29 cellular contexts compared by ENCODE assay signal in genomic region chr11:70743941-70744351, GRCh38.
"Had no signal": no experiment of that assay in that cellular context is flagged by ENCODE, and none has a peak within 500 bp of the region (broad histone marks: within the 10 kb centered on the region; RNA-seq: fewer than 3 reads in every experiment).

No MANE protein-coding gene starts in this region.

- H3K4me2 ChIP-seq: SK-N-SH had no signal

- H3K27ac ChIP-seq: SJSA1 had no signal

- DNase-seq: activated CD4-positive, alpha-beta memory T cell treated with anti-CD3 and anti-CD28 coated beads, Interleukin-2, amount 10 ng/mL, durations not matched to agents 7 days and 5 days; activated CD4-positive, alpha-beta T cell treated with anti-CD3 and anti-CD28 coated beads for 48 hours; activated CD4-positive, CD25-positive, alpha-beta regulatory T cell treated with anti-CD3 and anti-CD28 coated beads, Interleukin-2, amount 50 U/mL, for 72 hours; activated CD8-positive, alpha-beta memory T cell treated with anti-CD3 and anti-CD28 coated beads for 24 hours; activated CD8-positive, alpha-beta memory T cell treated with anti-CD3 and anti-CD28 coated beads, Interleukin-2, amount 10 ng/mL, durations not matched to agents 7 days and 5 days; activated CD8-positive, alpha-beta memory T cell treated with anti-CD3 and anti-CD28 coated beads, Interleukin-2, amount 50 U/mL, for 48 hours; activated effector memory CD4-positive, alpha-beta T cell treated with Interleukin-2 at 50 U/mL for 16 hours; activated naive CD4-positive, alpha-beta T cell treated with anti-CD3 and anti-CD28 coated beads, Interleukin-2, amount 10 ng/mL, durations not matched to agents 7 days and 5 days; activated naive CD8-positive, alpha-beta T cell treated with anti-CD3 and anti-CD28 coated beads, Interleukin-2, amount 50 U/mL, for 24 hours; activated T-cell treated with anti-CD3 and anti-CD28 coated beads, Interleukin-2, amount 50 U/mL, for 48 hours; anterior cingulate cortex; Kasumi-1; KG1; MG63; NCI-H1048; NCI-H1105 treated with DMSO at 0.1 percent for 48 hours; NCI-H1436; NCI-H1694; NCI-H2029; NCI-H345; NCI-H524 treated with DMSO at 0.1 percent for 48 hours; SHP77; SK-N-SH had no signal

- ATAC-seq: activated CD8-positive, alpha-beta memory T cell treated with anti-CD3 and anti-CD28 coated beads, Interleukin-2, amount 10 ng/mL, durations not matched to agents 7 days and 5 days; activated naive CD8-positive, alpha-beta T cell treated with anti-CD3 and anti-CD28 coated beads, Interleukin-2, amount 50 U/mL, for 24 hours; Panc1 had no signal

- H3K4me1 Mint-ChIP-seq: activated CD4-positive, alpha-beta memory T cell treated with anti-CD3 and anti-CD28 coated beads, Interleukin-2, amount 10 ng/mL, durations not matched to agents 7 days and 5 days; activated CD8-positive, alpha-beta memory T cell treated with anti-CD3 and anti-CD28 coated beads, Interleukin-2, amount 10 ng/mL, durations not matched to agents 7 days and 5 days; activated naive CD4-positive, alpha-beta T cell treated with anti-CD3 and anti-CD28 coated beads, Interleukin-2, amount 10 ng/mL, durations not matched to agents 7 days and 5 days; activated naive CD8-positive, alpha-beta T cell treated with anti-CD3 and anti-CD28 coated beads, Interleukin-2, amount 50 U/mL, for 24 hours had no signal

- H3K9ac ChIP-seq: SK-N-SH had no signal

- H3K36me3 ChIP-seq: MG63, SJSA1 had no signal

- H3K4me1 ChIP-seq: SJSA1 had no signal

- H3K27me3 ChIP-seq: MG63, SJSA1 had no signal

- H3K36me3 Mint-ChIP-seq: activated CD8-positive, alpha-beta memory T cell treated with anti-CD3 and anti-CD28 coated beads, Interleukin-2, amount 10 ng/mL, durations not matched to agents 7 days and 5 days; activated naive CD4-positive, alpha-beta T cell treated with anti-CD3 and anti-CD28 coated beads, Interleukin-2, amount 10 ng/mL, durations not matched to agents 7 days and 5 days; activated naive CD8-positive, alpha-beta T cell had no signal

- H3K4me3 ChIP-seq: MG63, SJSA1 had no signal

- H3K27ac Mint-ChIP-seq: activated CD4-positive, alpha-beta memory T cell treated with anti-CD3 and anti-CD28 coated beads, Interleukin-2, amount 10 ng/mL, durations not matched to agents 7 days and 5 days; activated CD8-positive, alpha-beta memory T cell treated with anti-CD3 and anti-CD28 coated beads, Interleukin-2, amount 10 ng/mL, durations not matched to agents 7 days and 5 days; activated naive CD4-positive, alpha-beta T cell treated with anti-CD3 and anti-CD28 coated beads, Interleukin-2, amount 10 ng/mL, durations not matched to agents 7 days and 5 days; activated naive CD8-positive, alpha-beta T cell; activated naive CD8-positive, alpha-beta T cell treated with anti-CD3 and anti-CD28 coated beads, Interleukin-2, amount 50 U/mL, for 24 hours; T-helper 1 cell treated with Interleukin-12 subunit alpha and Interleukin-12 subunit beta and Interleukin-4 antibody, amounts not matched to agents 30 μg/mL and 1 μg/mL, for 36 hours; T-helper 2 cell treated with Interferon-gamma antibody and Interleukin-4, amounts not matched to agents 5 μg/mL and 100 μg/mL, for 36 hours had no signal

- H3K9me3 ChIP-seq: SK-N-SH had no signal

- H3K4me3 Mint-ChIP-seq: activated CD4-positive, alpha-beta memory T cell treated with anti-CD3 and anti-CD28 coated beads, Interleukin-2, amount 10 ng/mL, durations not matched to agents 7 days and 5 days; activated CD8-positive, alpha-beta memory T cell treated with anti-CD3 and anti-CD28 coated beads, Interleukin-2, amount 10 ng/mL, durations not matched to agents 7 days and 5 days; activated naive CD4-positive, alpha-beta T cell treated with anti-CD3 and anti-CD28 coated beads, Interleukin-2, amount 10 ng/mL, durations not matched to agents 7 days and 5 days; activated naive CD8-positive, alpha-beta T cell; activated naive CD8-positive, alpha-beta T cell treated with anti-CD3 and anti-CD28 coated beads, Interleukin-2, amount 50 U/mL, for 24 hours; brain; T-helper 1 cell treated with Interleukin-12 subunit alpha and Interleukin-12 subunit beta and Interleukin-4 antibody, amounts not matched to agents 30 μg/mL and 1 μg/mL, for 36 hours; T-helper 2 cell treated with Interferon-gamma antibody and Interleukin-4, amounts not matched to agents 5 μg/mL and 100 μg/mL, for 36 hours had no signal
